Comparison of ENCODE assay signal across 16 cellular contexts in the genomic region with DNA sequence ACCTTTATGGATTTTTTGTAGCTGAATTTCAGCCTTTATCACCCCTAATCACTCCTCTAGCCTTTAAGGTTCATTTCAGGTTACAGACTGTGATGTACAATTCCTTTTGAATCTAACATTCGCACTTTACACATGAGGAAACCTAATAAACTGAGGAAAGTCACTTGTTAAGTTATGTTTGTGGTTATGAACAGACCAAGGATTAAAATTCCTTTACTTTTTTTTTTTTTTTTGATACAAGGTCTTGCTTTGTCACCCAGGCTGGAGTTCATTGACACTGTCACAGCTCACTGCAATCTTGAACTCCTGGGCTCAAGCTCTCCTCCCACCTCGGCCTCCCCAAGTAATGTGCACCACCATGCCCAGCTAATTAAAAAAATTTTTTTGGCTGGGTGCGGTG. TPM values are rescaled to one million over a fixed set of nuclear protein-coding genes. Genes with fewer than 3 reads are reported as not detected.
DNase-seq lines count a peak whose midpoint lies in the region; ATAC-seq and TF ChIP-seq lines count a peak whose summit lies in the region.
"Had no signal": no experiment of that assay in that cellular context is flagged by ENCODE, and none has a peak within 500 bp of the region (broad histone marks: within the 10 kb centered on the region; RNA-seq: fewer than 3 reads in every experiment).

No MANE protein-coding gene starts in this region.

- no peak overlapping the region for H3K4me3 ChIP-seq in PC-3 (ENCODE audit: low read length)
- no peak overlapping the region for H3K4me3 ChIP-seq in smooth muscle cell
- no peak overlapping the region for H3K4me3 ChIP-seq in lower lobe of right lung

- intact Hi-C loops in PC-3 (cut with micrococcal nuclease): no loop called here
- intact Hi-C loops in posterior vena cava (cut with DNase I): no loop called here
- intact Hi-C loops in lower lobe of right lung (cut with DNase I): no loop called here

- H3K79me2 ChIP-seq in PC-3 (ENCODE audit: low read length): peaks cover 79% of the 10 kb centered on the region
- peaks cover 73% of the 10 kb centered on the region for H3K79me2 ChIP-seq in smooth muscle cell (ENCODE audit: low read depth)

- H4K20me1 ChIP-seq in PC-3 (ENCODE audit: low read length) (peaks cover 28% of the 10 kb centered on the region), smooth muscle cell (ENCODE audit: low read depth) (peaks cover 56% of the 10 kb centered on the region)

- H3K4me2 ChIP-seq in PC-3 (ENCODE audit: low read length): peak overlapping the region; percentile 94; the same call in 1 of the 2 replicates
- peak overlapping the region; percentile 10 for H3K4me2 ChIP-seq in smooth muscle cell

- CTCF ChIA-PET in PC-3 (lab: Charles Lee): no interaction called here

- H3K9me3 ChIP-seq in PC-3 (ENCODE audit: low read length): no peaks in the 10 kb centered on the region
- H3K9me3 ChIP-seq in smooth muscle cell (replicated peaks; ENCODE audit: low read depth): no peaks in the 10 kb centered on the region
- no peaks in the 10 kb centered on the region for H3K9me3 ChIP-seq in lower lobe of right lung

- H3F3A ChIP-seq in PC-3 (ENCODE audit: low read length, unreplicated experiment): no peaks in the 10 kb centered on the region
- no peaks in the 10 kb centered on the region for H3F3A ChIP-seq in smooth muscle cell (ENCODE audit: low read depth)

- TF ChIP-seq CTCF in PC-3 (conservative IDR thresholded peaks at IDR 0.05; ENCODE audit: low read depth, low read length): no peak
- TF ChIP-seq CTCF in smooth muscle cell (IDR thresholded peaks at IDR 0.05; ENCODE audit: borderline replicate concordance, insufficient read depth, poor library complexity, severe bottlenecking): no peak
- no peak for TF ChIP-seq CTCF in lower lobe of right lung (IDR thresholded peaks at IDR 0.05)

- H3K27ac ChIP-seq in PC-3 (ENCODE audit: low read length) (no peak overlapping the region), smooth muscle cell (ENCODE audit: low read depth) (no peak overlapping the region), lower lobe of right lung (no peak overlapping the region)

- H2AFZ ChIP-seq in PC-3 (ENCODE audit: low read length): no peak overlapping the region
- H2AFZ ChIP-seq in smooth muscle cell (ENCODE audit: low read depth): no peak overlapping the region

- peaks cover 26% of the 10 kb centered on the region for H3K4me1 ChIP-seq in PC-3 (ENCODE audit: insufficient read depth, low read length)
- H3K4me1 ChIP-seq in smooth muscle cell (ENCODE audit: low read depth): peaks cover 4% of the 10 kb centered on the region
- peaks cover 38% of the 10 kb centered on the region for H3K4me1 ChIP-seq in lower lobe of right lung

- no peaks in the 10 kb centered on the region for H3K36me3 ChIP-seq in PC-3 (ENCODE audit: low read depth, low read length)
- no peaks in the 10 kb centered on the region for H3K36me3 ChIP-seq in smooth muscle cell (ENCODE audit: low read depth)
- H3K36me3 ChIP-seq in lower lobe of right lung: no peaks in the 10 kb centered on the region

- POLR2A ChIA-PET in PC-3 (lab: Charles Lee; ENCODE audit: unreplicated experiment): no interaction called here

- H3K9ac ChIP-seq in PC-3 (ENCODE audit: low read length): no peak overlapping the region
- H3K9ac ChIP-seq in smooth muscle cell (ENCODE audit: low read depth): no peak overlapping the region

- no TSS peak for BruUV-seq in PC-3 (replicated peaks; lab: Mats Ljungman, UMichigan)

- DNase-seq in EH (ENCODE audit: low read depth): peak; percentile 54
- DNase-seq in PC-3: no peak
- peak; percentile 61 for DNase-seq in glomerular visceral epithelial cell (ENCODE audit: extremely low spot score)
- no peak for DNase-seq in smooth muscle cell (lab: John Stamatoyannopoulos, UW; ENCODE audit: unreplicated experiment)
- no peak for DNase-seq in posterior vena cava (ENCODE audit: low spot score)
- DNase-seq in lower lobe of right lung: no peak
- DNase-seq in H4 (ENCODE audit: low spot score): no peak
- DNase-seq: effector memory CD4-positive, alpha-beta T cell; hippocampal formation; mesendoderm; NCI-H146; NCI-H446; nephron progenitor cell; retina; stimulated activated CD4-positive, alpha-beta T cell treated with anti-CD3 and anti-CD28 coated beads, Interleukin-1b, Interleukin-23, amount 100 ng/mL, for 48 hours had no signal

- 79% methylated on average over 3 of the region's 3 CpGs for WGBS in smooth muscle cell (ENCODE audit: low lambda C conversion rate)

- H3K9me2 ChIP-seq in PC-3 (replicated peaks; ENCODE audit: low read length): no peaks in the 10 kb centered on the region

- no peak for ATAC-seq in PC-3
- no peak for ATAC-seq in lower lobe of right lung
- ATAC-seq: activated CD4-positive, CD25-positive, alpha-beta regulatory T cell treated with anti-CD3 and anti-CD28 coated beads, Interleukin-2, amount 50 U/mL, for 24 hours had no signal

- H3K27me3 ChIP-seq in PC-3 (ENCODE audit: low read length): no peaks in the 10 kb centered on the region
- no peaks in the 10 kb centered on the region for H3K27me3 ChIP-seq in smooth muscle cell (ENCODE audit: low read depth)
- no peaks in the 10 kb centered on the region for H3K27me3 ChIP-seq in lower lobe of right lung (ENCODE audit: low read depth)

RNA-seq across cellular contexts. Expression of a gene that starts 3.6 kb away (rescaled TPM):
- total RNA-seq in PC-3 (2014; rRNA removed): 16.4 and 21.5 TPM in 2 replicates
- 22.4 and 30.4 TPM in 2 replicates for total RNA-seq in smooth muscle cell
- 15.4 and 17.1 TPM in 2 replicates for polyA plus RNA-seq in smooth muscle cell
- 10 to 100 TPM; 23.7 to 24.0 TPM for total RNA-seq in posterior vena cava
- 24.2 TPM for total RNA-seq in lower lobe of right lung
- total RNA-seq in H4 (2014; rRNA removed; shearing (Covaris generic)): 26.8 and 28.1 TPM in 2 replicates

Comparison
In these comparisons a context has a peak if more than half of its experiments do, and no peak if none do; other contexts are left out.
1. DNase-seq: peak in EH (single experiment) and glomerular visceral epithelial cell (single experiment); none in PC-3 (single experiment), smooth muscle cell (single experiment), posterior vena cava (single experiment), lower lobe of right lung (single experiment) and H4 (single experiment).